In the genomic region with DNA sequence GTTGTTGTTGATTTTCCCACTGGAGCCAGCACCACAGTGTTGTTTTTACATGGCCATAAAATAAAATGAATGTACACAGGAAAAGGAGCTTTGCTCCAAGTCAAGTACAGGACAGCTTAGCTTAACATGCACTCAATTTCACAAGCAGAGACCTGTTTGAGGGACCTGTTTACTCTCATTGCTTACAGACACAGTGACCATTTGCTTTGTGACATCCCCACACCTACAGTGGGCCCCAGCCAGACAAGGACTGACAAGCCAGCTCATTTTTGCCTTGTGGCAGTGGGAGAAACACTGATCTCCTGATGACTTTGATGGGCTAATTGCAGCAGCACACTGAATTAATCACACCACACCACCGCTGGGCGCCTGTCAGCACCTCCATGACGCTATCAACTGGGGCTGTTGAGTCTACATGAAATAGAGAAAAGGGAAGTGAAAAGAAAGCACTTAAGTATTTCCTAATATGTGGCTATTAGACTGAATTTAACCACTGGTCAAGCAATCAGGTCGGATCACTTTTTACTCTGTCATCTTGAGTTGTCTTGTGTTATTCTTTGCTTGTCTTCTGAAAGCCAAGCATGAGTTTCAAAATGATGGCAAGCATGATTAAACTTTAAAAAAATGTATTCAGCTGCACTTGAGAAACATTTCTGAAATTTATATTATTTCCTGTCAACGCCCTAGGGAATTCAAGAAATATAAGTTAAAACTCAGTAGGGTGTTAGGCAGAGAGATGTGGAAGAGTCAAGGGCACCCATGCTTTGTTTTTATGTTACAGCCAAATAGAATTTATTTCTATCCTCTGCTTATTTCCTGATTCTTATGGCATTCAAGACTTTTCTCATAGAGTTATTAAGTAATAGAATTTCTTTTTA, we compare ENCODE assay signal across 1 cellular context.
TF ChIP-seq lines count a peak whose summit lies in the region.

No MANE protein-coding gene starts in this region.

TF ChIP-seq in H1, 55 proteins besides CTCF, POLR2A, EP300 and RAD21 (continued from another document):
- TF ChIP-seq SAP30 (IDR thresholded peaks at IDR 0.05; ENCODE audit: insufficient read depth, insufficient replicate concordance, low read length) (no peak), SP1 (IDR thresholded peaks at IDR 0.05; ENCODE audit: low read depth, low read length) (no peak), KDM5A (IDR thresholded peaks at IDR 0.05; ENCODE audit: low read length) (no peak), GTF2F1 (IDR thresholded peaks at IDR 0.05; ENCODE audit: borderline replicate concordance, low read depth, low read length) (no peak)
